Comparison of ENCODE assay signal across 11 cellular contexts in the genomic region with DNA sequence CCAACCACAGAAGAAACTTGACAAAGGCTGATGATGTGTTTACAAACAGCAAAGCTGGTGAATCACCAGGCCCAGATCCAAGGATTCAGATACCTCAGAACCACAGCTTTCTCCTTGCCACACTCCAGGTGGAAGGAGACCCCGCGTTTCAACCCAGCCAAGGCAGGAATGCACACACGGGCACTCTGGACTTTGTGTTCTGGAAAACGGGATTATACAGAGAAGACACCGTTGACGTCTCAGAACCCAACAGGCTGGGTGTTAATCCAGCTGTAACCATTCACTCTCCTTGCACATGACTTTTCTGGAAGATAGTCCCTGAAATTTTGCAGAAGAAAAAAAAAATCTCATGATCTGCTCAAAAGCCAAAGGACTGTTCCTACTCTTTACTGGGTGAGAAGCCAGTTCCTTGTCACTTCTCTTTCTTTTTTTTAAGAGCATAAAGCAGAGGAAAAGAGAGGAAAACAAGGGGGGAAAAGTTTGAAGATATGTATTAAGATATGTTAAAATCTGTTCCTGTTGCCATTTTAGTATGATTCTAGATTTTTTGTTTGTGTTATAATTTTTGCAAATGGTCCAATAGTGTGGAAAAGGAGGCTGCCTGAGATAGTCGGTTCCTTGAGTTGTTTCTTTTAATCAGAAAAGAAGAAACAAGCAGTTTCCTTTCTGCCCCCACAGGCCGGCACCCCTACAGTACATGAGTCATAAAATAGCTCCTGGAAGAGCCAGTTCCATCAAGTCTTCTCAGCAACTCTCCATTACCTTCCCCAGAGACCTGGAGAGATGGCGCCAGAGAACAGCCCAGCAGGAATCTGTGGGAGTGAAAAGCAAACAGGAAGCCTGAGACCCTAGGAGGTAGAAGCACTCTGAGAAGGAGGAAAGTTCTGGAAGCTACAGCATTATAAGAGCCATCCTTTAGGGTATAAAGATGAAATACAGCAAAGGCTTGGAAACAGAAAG.
DNase-seq lines count a peak whose midpoint lies in the region; ATAC-seq and TF ChIP-seq lines count a peak whose summit lies in the region.
"Had no signal": no experiment of that assay in that cellular context is flagged by ENCODE, and none has a peak within 500 bp of the region (broad histone marks: within the 10 kb centered on the region; RNA-seq: fewer than 3 reads in every experiment).

No MANE protein-coding gene starts in this region.

- peaks cover 0 to 19% (median 0%) of the 10 kb centered on the region in 3 donors for H3K4me1 ChIP-seq in gastroesophageal sphincter
- H3K4me1 ChIP-seq in ovary (ENCODE audit: insufficient read depth) = no peaks in the 10 kb centered on the region
- H3K4me1 ChIP-seq: HAP-1 had no signal

- no peaks in the 10 kb centered on the region for H3K27me3 ChIP-seq in gastroesophageal sphincter
- no peaks in the 10 kb centered on the region for H3K27me3 ChIP-seq in ovary

- intact Hi-C loops in ovary (cut with DNase I) = no loop called here

- H3K27ac ChIP-seq in gastroesophageal sphincter (peak overlapping the region in 3 of 4 donors; percentile 37 to 63 (median 60)), ovary (no peak overlapping the region)

- TF ChIP-seq EP300 in gastroesophageal sphincter (IDR thresholded peaks at IDR 0.05) (no peak), ovary (IDR thresholded peaks at IDR 0.05) (no peak)

- H3K36me3 ChIP-seq in gastroesophageal sphincter (no peaks in the 10 kb centered on the region), ovary (no peaks in the 10 kb centered on the region)
- H3K36me3 ChIP-seq: HAP-1 had no signal

- TF ChIP-seq POLR2A in gastroesophageal sphincter (IDR thresholded peaks at IDR 0.05) (no peak), ovary (IDR thresholded peaks at IDR 0.05) (no peak)

- no peaks in the 10 kb centered on the region for H3K9me3 ChIP-seq in gastroesophageal sphincter
- H3K9me3 ChIP-seq in ovary = no peaks in the 10 kb centered on the region
- H3K9me3 ChIP-seq: HAP-1 had no signal

- in situ Hi-C loops in SK-MEL-5 (cut with HindIII; ENCODE audit: low pct_unique_long_range_greater_than_20kb, low sequenced_read_pairs) = no loop called here

- H3K4me3 ChIP-seq in gastroesophageal sphincter (no peak overlapping the region), ovary (no peak overlapping the region)
- H3K4me3 ChIP-seq: HAP-1 had no signal

- ATAC-seq in gastroesophageal sphincter (peak; percentile 70), HG02678 (IDR thresholded peaks at IDR 0.05; ENCODE audit: unreplicated experiment) (no peak), GM21825 (IDR thresholded peaks at IDR 0.05; ENCODE audit: unreplicated experiment) (no peak), GM21526 (IDR thresholded peaks at IDR 0.05; ENCODE audit: low FRiP score, unreplicated experiment) (no peak)

- DNase-seq in DMS53 (lab: John Stamatoyannopoulos, UW) (peak; percentile 60), SK-MEL-5 (ENCODE audit: low read depth, low spot score) (peak; percentile 2), ovary (peak in 3 of 5 donors; percentile 9 to 44 (median 44))
- no peak for DNase-seq in activated naive CD4-positive, alpha-beta T cell treated with Interleukin-2 at 50 U/mL for 16 hours
- DNase-seq: activated T-cell treated with anti-CD3 and anti-CD28 coated beads for 4 hours, NCI-H446 had no signal

- WGBS in gastroesophageal sphincter (ENCODE audit: low coverage in 1 of 2), 2 donors = 65 to 73% methylated on average over 2 to 8 of the region's 9 CpGs
- WGBS in ovary, 3 donors = 52 to 60% (median 57%) methylated on average over 9 of the region's 9 CpGs

- TF ChIP-seq CTCF in gastroesophageal sphincter (IDR thresholded peaks at IDR 0.05) (no peak), ovary (IDR thresholded peaks at IDR 0.05) (no peak)

Comparison
In these comparisons a context has a peak if more than half of its experiments do, and no peak if none do; other contexts are left out.
1. H3K27ac ChIP-seq: peak in gastroesophageal sphincter (3 of 4); none in ovary (0 of 2).